Comparison of ENCODE assay signal across 17 cellular contexts in the genomic region with DNA sequence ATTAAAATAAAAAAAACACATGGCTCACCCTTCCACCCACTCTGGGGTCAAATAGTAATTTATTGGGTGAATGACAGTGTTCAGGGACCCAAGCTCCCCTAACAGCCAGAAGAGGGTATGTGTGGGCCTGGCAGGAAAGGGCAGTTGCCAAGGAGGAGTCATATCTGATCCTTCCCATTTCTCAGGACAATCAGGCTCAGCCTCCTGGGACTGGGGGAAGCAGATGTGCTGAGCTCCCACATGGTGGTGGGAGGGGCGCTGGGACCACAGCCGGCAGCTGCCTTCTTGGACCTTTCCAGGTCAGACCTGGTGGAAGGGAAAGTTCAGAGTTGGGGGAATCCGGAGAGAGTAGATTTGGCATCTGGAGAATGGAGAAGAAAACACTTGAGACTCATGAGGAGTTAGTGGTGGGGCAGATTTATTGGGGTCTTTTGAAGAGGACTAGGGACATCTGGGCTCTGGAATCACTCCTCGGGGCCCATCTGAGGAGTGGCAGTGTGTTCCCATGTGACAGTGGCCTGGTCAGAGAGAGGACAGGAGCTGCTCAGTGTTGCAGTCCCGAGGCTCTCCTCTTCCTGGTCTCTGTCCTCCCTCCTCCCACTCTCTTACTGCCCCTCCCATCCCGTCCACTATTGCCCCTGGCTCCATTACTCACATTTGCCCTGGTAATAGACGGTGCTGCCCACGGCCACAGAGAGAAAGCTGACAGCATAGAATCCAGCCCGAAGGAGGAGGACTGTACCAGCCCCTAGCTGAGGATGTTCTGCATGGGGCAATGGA. TPM values are rescaled to one million over a fixed set of nuclear protein-coding genes. Genes with fewer than 3 reads are reported as not detected.
DNase-seq lines count a peak whose midpoint lies in the region; ATAC-seq and TF ChIP-seq lines count a peak whose summit lies in the region.
"Had no signal": no experiment of that assay in that cellular context is flagged by ENCODE, and none has a peak within 500 bp of the region (broad histone marks: within the 10 kb centered on the region; RNA-seq: fewer than 3 reads in every experiment).

No MANE protein-coding gene starts in this region.

- intact Hi-C loops in activated naive CD4-positive, alpha-beta T cell treated with anti-CD3 and anti-CD28 coated beads for 36 hours (cut with micrococcal nuclease) = loop anchor here (5.0 kb wide), 1 partner anchor 387 kb away; no protein-coding TSS in a partner anchor
- intact Hi-C loops in Panc1 (cut with micrococcal nuclease; ENCODE audit: unreplicated experiment) = no loop called here
- intact Hi-C loops in dendritic cell treated with granulocyte-macrophage colony-stimulating factor and Interleukin-4, amounts not matched to agents 40 ng/mL and 50 ng/mL, for 4 days (cut with micrococcal nuclease) = no loop called here

- TF ChIP-seq CTCF in Panc1 (IDR thresholded peaks at IDR 0.05) = no peak

- no peaks in the 10 kb centered on the region for H3K27me3 Mint-ChIP-seq in activated naive CD4-positive, alpha-beta T cell treated with anti-CD3 and anti-CD28 coated beads for 36 hours (ENCODE audit: low read depth)
- no peaks in the 10 kb centered on the region for H3K27me3 Mint-ChIP-seq in dendritic cell treated with granulocyte-macrophage colony-stimulating factor and Interleukin-4, amounts not matched to agents 40 ng/mL and 50 ng/mL, for 4 days
- no peaks in the 10 kb centered on the region for H3K27me3 Mint-ChIP-seq in stimulated activated memory B cell treated with anti-CD40 and anti-IgM and Interleukin-4, amounts not matched to agents 10 μg/mL and 1 μg/mL and 100 μg/mL, for 72 hours

- no peaks in the 10 kb centered on the region for H3K9me3 Mint-ChIP-seq in activated naive CD4-positive, alpha-beta T cell treated with anti-CD3 and anti-CD28 coated beads for 36 hours
- no peaks in the 10 kb centered on the region for H3K9me3 Mint-ChIP-seq in dendritic cell treated with granulocyte-macrophage colony-stimulating factor and Interleukin-4, amounts not matched to agents 40 ng/mL and 50 ng/mL, for 4 days
- no peaks in the 10 kb centered on the region for H3K9me3 Mint-ChIP-seq in stimulated activated memory B cell treated with anti-CD40 and anti-IgM and Interleukin-4, amounts not matched to agents 10 μg/mL and 1 μg/mL and 100 μg/mL, for 72 hours

- no peaks in the 10 kb centered on the region for H3K9me3 ChIP-seq in Panc1 (ENCODE audit: control insufficient read depth, insufficient read depth, low read depth, low read length)
- H3K9me3 ChIP-seq: ovary had no signal

- H3K36me3 Mint-ChIP-seq in activated naive CD4-positive, alpha-beta T cell treated with anti-CD3 and anti-CD28 coated beads for 36 hours (ENCODE audit: low read depth) = peaks cover 2% of the 10 kb centered on the region
- peaks cover 43% of the 10 kb centered on the region for H3K36me3 Mint-ChIP-seq in dendritic cell treated with granulocyte-macrophage colony-stimulating factor and Interleukin-4, amounts not matched to agents 40 ng/mL and 50 ng/mL, for 4 days (ENCODE audit: low read depth)
- no peaks in the 10 kb centered on the region for H3K36me3 Mint-ChIP-seq in stimulated activated memory B cell treated with anti-CD40 and anti-IgM and Interleukin-4, amounts not matched to agents 10 μg/mL and 1 μg/mL and 100 μg/mL, for 72 hours

- peaks cover 65% of the 10 kb centered on the region for H3K4me1 Mint-ChIP-seq in activated naive CD4-positive, alpha-beta T cell treated with anti-CD3 and anti-CD28 coated beads for 36 hours (ENCODE audit: low read depth)
- peaks cover 67% of the 10 kb centered on the region for H3K4me1 Mint-ChIP-seq in dendritic cell treated with granulocyte-macrophage colony-stimulating factor and Interleukin-4, amounts not matched to agents 40 ng/mL and 50 ng/mL, for 4 days (ENCODE audit: low read depth)
- peaks cover 71% of the 10 kb centered on the region for H3K4me1 Mint-ChIP-seq in stimulated activated memory B cell treated with anti-CD40 and anti-IgM and Interleukin-4, amounts not matched to agents 10 μg/mL and 1 μg/mL and 100 μg/mL, for 72 hours

- no TSS peak for BruUV-seq in Panc1 (replicated peaks; lab: Mats Ljungman, UMichigan)

- POLR2A ChIA-PET in Panc1 (lab: Charles Lee) = no interaction called here

- in situ Hi-C loops in Panc1 (cut with HindIII; ENCODE audit: low pct_unique_long_range_greater_than_20kb, low sequenced_read_pairs) = no loop called here

- H3K4me3 ChIP-seq in Panc1 (ENCODE audit: low read depth in 2 of 2, low read length in 2 of 2) = no peak overlapping the region
- H3K4me3 ChIP-seq: ovary had no signal

- peak overlapping the region; percentile 39 for H3K27ac Mint-ChIP-seq in activated naive CD4-positive, alpha-beta T cell treated with anti-CD3 and anti-CD28 coated beads for 36 hours
- peak overlapping the region; percentile 62 for H3K27ac Mint-ChIP-seq in dendritic cell treated with granulocyte-macrophage colony-stimulating factor and Interleukin-4, amounts not matched to agents 40 ng/mL and 50 ng/mL, for 4 days
- H3K27ac Mint-ChIP-seq in stimulated activated memory B cell treated with anti-CD40 and anti-IgM and Interleukin-4, amounts not matched to agents 10 μg/mL and 1 μg/mL and 100 μg/mL, for 72 hours = peak overlapping the region; percentile 82

- H3K36me3 ChIP-seq in Panc1 (ENCODE audit: control insufficient read depth, insufficient read depth, low read length) = no peaks in the 10 kb centered on the region
- H3K36me3 ChIP-seq: ovary had no signal

- no peak overlapping the region for H3K4me3 Mint-ChIP-seq in activated naive CD4-positive, alpha-beta T cell treated with anti-CD3 and anti-CD28 coated beads for 36 hours
- peak overlapping the region; percentile 79 for H3K4me3 Mint-ChIP-seq in dendritic cell treated with granulocyte-macrophage colony-stimulating factor and Interleukin-4, amounts not matched to agents 40 ng/mL and 50 ng/mL, for 4 days
- H3K4me3 Mint-ChIP-seq in stimulated activated memory B cell treated with anti-CD40 and anti-IgM and Interleukin-4, amounts not matched to agents 10 μg/mL and 1 μg/mL and 100 μg/mL, for 72 hours = no peak overlapping the region

- no peak for DNase-seq in activated naive CD4-positive, alpha-beta T cell treated with anti-CD3 and anti-CD28 coated beads for 36 hours
- no peak for DNase-seq in activated naive CD4-positive, alpha-beta T cell treated with anti-CD3 and anti-CD28 coated beads, Interleukin-2, amount 50 U/mL, for 16 hours
- DNase-seq in Panc1 (ENCODE audit: low read depth, low spot score) (no peak), amniotic stem cell (lab: John Stamatoyannopoulos, UW) (no peak)
- DNase-seq in activated effector memory CD4-positive, alpha-beta T cell treated with anti-CD3 and anti-CD28 coated beads, Interleukin-2, amount 50 U/mL, for 16 hours = no peak
- DNase-seq: activated CD4-positive, CD25-positive, alpha-beta regulatory T cell treated with anti-CD3 and anti-CD28 coated beads, Interleukin-2, amount 50 U/mL, for 72 hours; amygdala; NCI-H1436; ovary; Right ventricle myocardium superior; stimulated activated CD8-positive, alpha-beta memory T cell treated with anti-CD3 and anti-CD28 coated beads, Interleukin-4, amount 100 ng/mL, for 48 hours had no signal

- H3K27ac ChIP-seq in Panc1 (ENCODE audit: low read length) = no peak overlapping the region
- H3K27ac ChIP-seq: ovary had no signal

- H3K4me1 ChIP-seq in Panc1 (ENCODE audit: control insufficient read depth, insufficient read depth, low read length) = no peaks in the 10 kb centered on the region

- CTCF ChIA-PET in activated naive CD4-positive, alpha-beta T cell treated with anti-CD3 and anti-CD28 coated beads for 36 hours (lab: Charles Lee) = interaction anchor here (0.6 to 19.5 kb wide), 5 partner anchors 7 to 147 kb away, joined by 4 to 618 read pairs (median 78); a partner anchor contains a TSS
- CTCF ChIA-PET in Panc1 (lab: Charles Lee) = no interaction called here

- ATAC-seq in Panc1 (0 out of 2 replicates have a peak, but pooled peaks have one; percentile 24), GM19467 (IDR thresholded peaks at IDR 0.05; ENCODE audit: unreplicated experiment) (no peak)
- no peak for ATAC-seq in stimulated activated memory B cell treated with anti-CD40 and anti-IgM and Interleukin-4, amounts not matched to agents 10 μg/mL and 1 μg/mL and 100 μg/mL, for 72 hours
- ATAC-seq: left lobe of liver had no signal

- no peaks in the 10 kb centered on the region for H3K27me3 ChIP-seq in Panc1 (ENCODE audit: control insufficient read depth, insufficient read depth, low read length)
- H3K27me3 ChIP-seq: ovary had no signal

RNA-seq across cellular contexts. Expression of a gene that starts 3.0 kb away (rescaled TPM):
- total RNA-seq in activated naive CD4-positive, alpha-beta T cell treated with anti-CD3 and anti-CD28 coated beads for 36 hours = 10 to 100 TPM; 11.5 to 12.5 TPM
- not detected for total RNA-seq in Panc1 (2021; ENCODE audit: unreplicated experiment)
- polyA plus RNA-seq in Panc1 (2012; ENCODE audit: insufficient read length) = 0.36 TPM

RNA-seq across cellular contexts. Expression of a gene that starts 3.7 kb away (rescaled TPM):
- 1 to 10 TPM; 2.8 TPM for total RNA-seq in activated naive CD4-positive, alpha-beta T cell treated with anti-CD3 and anti-CD28 coated beads for 36 hours
- total RNA-seq in Panc1 (2021; ENCODE audit: unreplicated experiment) = not detected
- polyA plus RNA-seq in Panc1 (2012; ENCODE audit: insufficient read length) = not detected
- total RNA-seq: glomerular endothelial cell, left lobe of liver, Right ventricle myocardium superior had no signal
- polyA plus RNA-seq: BJ had no signal

RNA-seq across cellular contexts. Expression of a gene that starts 6.8 kb away (rescaled TPM):
- 10 to 100 TPM; 50.5 to 52.3 TPM for total RNA-seq in activated naive CD4-positive, alpha-beta T cell treated with anti-CD3 and anti-CD28 coated beads for 36 hours
- 3.7 TPM for total RNA-seq in Panc1 (2021; ENCODE audit: unreplicated experiment)
- 9.5 TPM for polyA plus RNA-seq in Panc1 (2012; ENCODE audit: insufficient read length)
- total RNA-seq: Right ventricle myocardium superior had no signal
- polyA plus RNA-seq: BJ had no signal

RNA-seq across cellular contexts. Expression of a gene that starts 13.7 kb away (rescaled TPM):
- 10 to 100 TPM; 31.6 to 33.2 TPM for total RNA-seq in activated naive CD4-positive, alpha-beta T cell treated with anti-CD3 and anti-CD28 coated beads for 36 hours
- 0.64 TPM for total RNA-seq in Panc1 (2021; ENCODE audit: unreplicated experiment)
- polyA plus RNA-seq in Panc1 (2012; ENCODE audit: insufficient read length) = 0.27 TPM
- polyA plus RNA-seq: BJ had no signal

RNA-seq across cellular contexts. Expression of a gene that starts 17.0 kb away (rescaled TPM):
- 100 to 1,000 TPM; 165 to 173 TPM for total RNA-seq in activated naive CD4-positive, alpha-beta T cell treated with anti-CD3 and anti-CD28 coated beads for 36 hours
- total RNA-seq in Panc1 (2021; ENCODE audit: unreplicated experiment) = 0.72 TPM
- not detected for polyA plus RNA-seq in Panc1 (2012; ENCODE audit: insufficient read length)
- total RNA-seq: Right ventricle myocardium superior had no signal
- polyA plus RNA-seq: BJ had no signal

Comparison
In these comparisons a context has a peak if more than half of its experiments do, and no peak if none do; other contexts are left out.
1. RNA of a gene that starts 6.8 kb away (total RNA-seq): 50.5 to 52.3 TPM in activated naive CD4-positive, alpha-beta T cell treated with anti-CD3 and anti-CD28 coated beads for 36 hours; 3.7 TPM in Panc1 (single experiment); every median in the first group is over 10 times any median in the second.
2. Peak in every context shown above with its lines, with median percentiles within 50 percentile points of each other: H3K27ac Mint-ChIP-seq.